7 cellular contexts compared by ENCODE assay signal in the genomic region with DNA sequence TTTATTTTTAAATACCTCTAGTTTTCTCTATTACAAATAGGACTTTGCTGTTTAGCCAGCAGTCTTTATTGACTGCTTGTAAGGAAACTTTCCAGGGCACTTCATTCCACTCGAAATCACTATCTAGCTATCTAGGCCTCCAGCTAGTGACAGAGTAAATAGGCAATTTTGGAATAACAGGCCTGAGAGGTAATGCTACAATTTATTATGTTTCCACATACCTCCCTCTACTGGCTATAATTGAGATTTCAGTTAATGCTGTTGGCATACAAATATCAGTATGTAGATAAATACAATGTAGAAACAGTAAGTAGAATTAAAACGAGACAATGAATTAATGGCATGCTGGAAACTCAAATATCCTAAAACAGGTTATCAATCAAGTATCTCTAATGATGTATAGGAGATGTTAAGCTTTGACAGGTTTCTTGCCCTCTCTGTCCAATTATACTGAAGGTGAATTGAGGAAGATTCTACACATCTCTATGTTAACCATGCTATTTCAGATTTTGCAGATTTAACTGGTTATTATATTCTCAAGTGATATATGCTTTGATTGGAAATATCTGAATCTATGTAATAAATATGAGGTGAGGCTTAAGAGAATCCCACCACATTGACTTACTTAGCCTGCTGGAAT.
DNase-seq lines count a peak whose midpoint lies in the region; ATAC-seq, FAIRE-seq and TF ChIP-seq lines count a peak whose summit lies in the region.

No MANE protein-coding gene starts in this region.

- 0 out of 2 replicates have a peak, but pooled peaks cover 4% of the 10 kb centered on the region for H3F3A ChIP-seq in OCI-LY1 (ENCODE audit: insufficient read depth, low read length)

- no peaks in the 10 kb centered on the region for H3K9me3 Mint-ChIP-seq in nephron

- no peaks in the 10 kb centered on the region for H3K27me3 ChIP-seq in OCI-LY1 (ENCODE audit: insufficient read depth, low read length)

- H3K36me3 ChIP-seq in OCI-LY1 (ENCODE audit: insufficient read depth, low read length), result peaks cover 70% of the 10 kb centered on the region

- ATAC-seq in HG03060 (IDR thresholded peaks at IDR 0.05; ENCODE audit: low read depth, unreplicated experiment), result peak; percentile 69

- POLR2A ChIA-PET in GM10248 (lab: Yijun Ruan, JAX), result no interaction called here

- TF ChIP-seq CTCF in GM10248 (IDR thresholded peaks at IDR 0.05; ENCODE audit: control extremely low read depth, extremely low read depth, low read depth, missing control alignments) (peak; percentile 50), OCI-LY1 (IDR thresholded peaks at IDR 0.05; ENCODE audit: low read length) (peak; percentile 68), nephron (IDR thresholded peaks at IDR 0.05; ENCODE audit: unreplicated experiment in 3 of 3) (peak; percentile 42 to 55 (median 47))

- peak; percentile 33 for DNase-seq in GM10248 (ENCODE audit: extremely low spot score)
- no peak for DNase-seq in DMS114 treated with DMSO at 0.1 percent for 48 hours (lab: John Stamatoyannopoulos, UW; ENCODE audit: unreplicated experiment)
- DNase-seq in activated T-cell treated with anti-CD3 and anti-CD28 coated beads, Interleukin-2, amount 50 U/mL, for 1 hour, result no peak

- no peaks in the 10 kb centered on the region for H3K27me3 Mint-ChIP-seq in nephron (ENCODE audit: low read depth)

- peaks cover 15% of the 10 kb centered on the region for H3K4me1 Mint-ChIP-seq in nephron

- H3K4me3 Mint-ChIP-seq in nephron, result no peak overlapping the region

- no peaks in the 10 kb centered on the region for H3K9me2 ChIP-seq in OCI-LY1 (ENCODE audit: low read depth, low read length)

- no peak overlapping the region for H2AFZ ChIP-seq in OCI-LY1 (ENCODE audit: low read length)

- peaks cover 16% of the 10 kb centered on the region for H3K4me1 ChIP-seq in OCI-LY1 (ENCODE audit: insufficient read depth, low read length, severe bottlenecking)

- H3K9me3 ChIP-seq in OCI-LY1 (ENCODE audit: low read length), result no peaks in the 10 kb centered on the region

- H3K36me3 Mint-ChIP-seq in nephron (ENCODE audit: low read depth), result peaks cover 42% of the 10 kb centered on the region

- H3K27ac Mint-ChIP-seq in nephron, result no peak overlapping the region

- no peaks in the 10 kb centered on the region for H4K20me1 ChIP-seq in OCI-LY1 (ENCODE audit: insufficient read depth, low read length)

- no peak overlapping the region for H3K27ac ChIP-seq in OCI-LY1 (ENCODE audit: low read depth, low read length, poor library complexity, severe bottlenecking)

- peaks cover 10% of the 10 kb centered on the region; the same call in 1 of the 2 replicates for H3K79me2 ChIP-seq in OCI-LY1 (ENCODE audit: insufficient read depth, low read length)

- H3K4me2 ChIP-seq in OCI-LY1 (ENCODE audit: low read length), result no peak overlapping the region

- H3K4me3 ChIP-seq in OCI-LY1 (ENCODE audit: low read depth, low read length, poor library complexity, severe bottlenecking), result no peak overlapping the region

- FAIRE-seq in endometrium (lab: Jason Lieb, UNC), result peak; percentile 88

- no peak overlapping the region for H3K9ac ChIP-seq in OCI-LY1 (ENCODE audit: low read length)

- CTCF ChIA-PET in GM10248 (lab: Yijun Ruan, JAX), result interaction anchor here (0.6 to 3.1 kb wide), 13 partner anchors 8 to 576 kb away, joined by 3 to 15 read pairs (median 3); a partner anchor contains a TSS
